In genomic region chr9:35679091-35679490, GRCh38 we compare ENCODE assay signal across 30 cellular contexts. TPM values are rescaled to one million over a fixed set of nuclear protein-coding genes. Genes with fewer than 3 reads are reported as not detected.
"Had no signal": no experiment of that assay in that cellular context is flagged by ENCODE, and none has a peak within 500 bp of the region (broad histone marks: within the 10 kb centered on the region; RNA-seq: fewer than 3 reads in every experiment).

No MANE protein-coding gene starts in this region.

- H3K4me2 ChIP-seq: smooth muscle cell had no signal

- H3K27ac Mint-ChIP-seq: activated CD4-positive, alpha-beta T cell treated with anti-CD3 and anti-CD28 coated beads, Interleukin-2, amount 10 ng/mL, durations not matched to agents 7 days and 5 days; activated naive CD8-positive, alpha-beta T cell; activated T-cell treated with anti-CD3 and anti-CD28 coated beads, Interleukin-2, amount 50 U/mL, for 24 hours; activated T-helper 17 cell treated with anti-CD3 and anti-CD28 coated beads, Interleukin-2, amount 50 U/mL, for 72 hours; immature natural killer cell; natural killer cell treated with Interleukin-12 subunit alpha and Interleukin-12 subunit beta and Interleukin-15 and Interleukin-18, amount 100 ng/mL, for 72 hours had no signal

- H2AFZ ChIP-seq: parathyroid adenoma had no signal

- H3K27me3 ChIP-seq: adrenal gland, breast epithelium, thyroid gland had no signal

- H3K4me3 ChIP-seq: adrenal gland, breast epithelium, coronary artery, left lung, lung, smooth muscle cell, thyroid gland had no signal

- H3K9me3 ChIP-seq: adrenal gland, breast epithelium, left lung, neutrophil, thyroid gland had no signal

- H3K36me3 ChIP-seq: breast epithelium, neutrophil, thyroid gland, WERI-Rb-1 had no signal

- FAIRE-seq: TTC549 had no signal

- H3K27ac ChIP-seq: adrenal gland, breast epithelium, left lung, neutrophil, parathyroid adenoma, thyroid gland, WERI-Rb-1 had no signal

- DNase-seq: activated CD4-positive, alpha-beta T cell treated with anti-CD3 and anti-CD28 coated beads, Interleukin-2, amount 10 ng/mL, durations not matched to agents 7 days and 5 days; activated CD4-positive, CD25-positive, alpha-beta regulatory T cell treated with anti-CD3 and anti-CD28 coated beads, Interleukin-2, amount 50 U/mL, for 72 hours; activated CD8-positive, alpha-beta memory T cell treated with anti-CD3 and anti-CD28 coated beads, Interleukin-2, amount 50 U/mL, for 4 hours; activated naive CD4-positive, alpha-beta T cell; activated T-cell treated with anti-CD3 and anti-CD28 coated beads, Interleukin-2, amount 50 U/mL, for 24 hours; adrenal gland; foreskin fibroblast; immature natural killer cell; kidney glomerular epithelial cell; left lung; stimulated activated CD4-positive, alpha-beta T cell treated with anti-CD3 and anti-CD28 coated beads, Interleukin-2, amount 100 ng/mL, for 48 hours; stimulated activated CD8-positive, alpha-beta memory T cell treated with anti-CD3 and anti-CD28 coated beads, Interleukin-4, amount 100 ng/mL, for 48 hours; stimulated activated naive CD4-positive, alpha-beta T cell; T-cell; thyroid gland; WERI-Rb-1 had no signal

- ATAC-seq: activated T-helper 17 cell treated with anti-CD3 and anti-CD28 coated beads, Interleukin-2, amount 50 U/mL, for 72 hours; left lung; natural killer cell treated with Interleukin-12 subunit alpha and Interleukin-12 subunit beta and Interleukin-15 and Interleukin-18, amount 100 ng/mL, for 72 hours; sciatic nerve; T-cell had no signal

- H3K27me3 Mint-ChIP-seq: activated naive CD8-positive, alpha-beta T cell had no signal

- H3K79me2 ChIP-seq: parathyroid adenoma had no signal

- H3K4me3 Mint-ChIP-seq: activated CD4-positive, alpha-beta T cell treated with anti-CD3 and anti-CD28 coated beads, Interleukin-2, amount 10 ng/mL, durations not matched to agents 7 days and 5 days; activated naive CD8-positive, alpha-beta T cell; activated T-cell treated with anti-CD3 and anti-CD28 coated beads, Interleukin-2, amount 50 U/mL, for 24 hours; activated T-helper 17 cell treated with anti-CD3 and anti-CD28 coated beads, Interleukin-2, amount 50 U/mL, for 72 hours; immature natural killer cell; natural killer cell treated with Interleukin-12 subunit alpha and Interleukin-12 subunit beta and Interleukin-15 and Interleukin-18, amount 100 ng/mL, for 72 hours; T-cell had no signal

- H3K9me3 Mint-ChIP-seq: activated CD4-positive, alpha-beta T cell treated with anti-CD3 and anti-CD28 coated beads, Interleukin-2, amount 10 ng/mL, durations not matched to agents 7 days and 5 days; activated T-cell treated with anti-CD3 and anti-CD28 coated beads, Interleukin-2, amount 50 U/mL, for 24 hours; activated T-helper 17 cell treated with anti-CD3 and anti-CD28 coated beads, Interleukin-2, amount 50 U/mL, for 72 hours; immature natural killer cell; natural killer cell treated with Interleukin-12 subunit alpha and Interleukin-12 subunit beta and Interleukin-15 and Interleukin-18, amount 100 ng/mL, for 72 hours; T-cell had no signal

- H3K9ac ChIP-seq: parathyroid adenoma had no signal

- H3K36me3 Mint-ChIP-seq: activated naive CD8-positive, alpha-beta T cell; immature natural killer cell; natural killer cell treated with Interleukin-12 subunit alpha and Interleukin-12 subunit beta and Interleukin-15 and Interleukin-18, amount 100 ng/mL, for 72 hours had no signal

RNA-seq across cellular contexts. Expression of gene CA9, which starts 5.4 kb away (rescaled TPM):
- total RNA-seq: epithelial cell of proximal tubule; natural killer cell treated with Interleukin-12 subunit alpha and Interleukin-12 subunit beta and Interleukin-15 and Interleukin-18, amount 100 ng/mL, for 72 hours; sciatic nerve; subcutaneous adipose tissue; thyroid gland had no signal
- polyA plus RNA-seq: immature natural killer cell, smooth muscle cell had no signal

RNA-seq across cellular contexts. Expression of gene ARHGEF39, which starts 14.1 kb away (rescaled TPM):
- total RNA-seq: sciatic nerve had no signal

RNA-seq across cellular contexts. Expression of gene RMRP, which starts 21.3 kb away (rescaled TPM):
- polyA plus RNA-seq: smooth muscle cell, urinary bladder had no signal
